ENCODE assay signal across 13 cellular contexts in genomic region chr9:116208417-116209232, GRCh38. TPM values are rescaled to one million over a fixed set of nuclear protein-coding genes. Genes with fewer than 3 reads are reported as not detected.
DNase-seq lines count a peak whose midpoint lies in the region; ATAC-seq and TF ChIP-seq lines count a peak whose summit lies in the region.
"Had no signal": no experiment of that assay in that cellular context is flagged by ENCODE, and none has a peak within 500 bp of the region (broad histone marks: within the 10 kb centered on the region; RNA-seq: fewer than 3 reads in every experiment).

No MANE protein-coding gene starts in this region.

- H3K4me1 ChIP-seq in A673 (ENCODE audit: insufficient read depth, low read length, poor library complexity, severe bottlenecking) = peaks cover 16% of the 10 kb centered on the region
- H3K4me1 ChIP-seq in adipocyte (ENCODE audit: control insufficient read depth, insufficient read depth, low read length) = peaks cover 21% of the 10 kb centered on the region
- H3K4me1 ChIP-seq: pancreas had no signal

- POLR2A ChIA-PET in A673 (lab: Charles Lee; ENCODE audit: low non-redundant PET) = no interaction called here

- H3K4me3 ChIP-seq in A673 (ENCODE audit: low read depth, low read length, poor library complexity, severe bottlenecking) (no peak overlapping the region), adipocyte (ENCODE audit: low read length) (no peak overlapping the region), fibroblast of villous mesenchyme (ENCODE audit: low read depth, low read length) (no peak overlapping the region)
- H3K4me3 ChIP-seq: pancreas had no signal

- CTCF ChIA-PET in A673 (lab: Charles Lee) = no interaction called here

- no peak overlapping the region for H3K4me3 Mint-ChIP-seq in natural killer cell
- H3K4me3 Mint-ChIP-seq: activated CD4-positive, alpha-beta T cell treated with anti-CD3 and anti-CD28 coated beads, Interleukin-2, amount 10 ng/mL, durations not matched to agents 24 days and 14 days; endodermal cell; T-cell had no signal

- peak overlapping the region; percentile 20 for H3K9ac ChIP-seq in adipocyte (ENCODE audit: low read length)

- H3K27me3 Mint-ChIP-seq in natural killer cell (ENCODE audit: low read depth in 2 of 2) = no peaks in the 10 kb centered on the region
- H3K27me3 Mint-ChIP-seq: activated CD4-positive, alpha-beta T cell treated with anti-CD3 and anti-CD28 coated beads, Interleukin-2, amount 10 ng/mL, durations not matched to agents 24 days and 14 days had no signal

- peaks cover 70% of the 10 kb centered on the region for H3K36me3 ChIP-seq in A673 (ENCODE audit: insufficient read depth, low read length, poor library complexity, severe bottlenecking)
- peaks cover 45% of the 10 kb centered on the region for H3K36me3 ChIP-seq in adipocyte (ENCODE audit: control insufficient read depth, insufficient read depth, low read length, severe bottlenecking)
- H3K36me3 ChIP-seq: pancreas had no signal

- H3K27ac Mint-ChIP-seq in natural killer cell = no peak overlapping the region
- H3K27ac Mint-ChIP-seq: activated CD4-positive, alpha-beta T cell treated with anti-CD3 and anti-CD28 coated beads, Interleukin-2, amount 10 ng/mL, durations not matched to agents 24 days and 14 days; endodermal cell; T-cell had no signal

- intact Hi-C loops in A673 (cut with micrococcal nuclease; ENCODE audit: unreplicated experiment) = no loop called here
- intact Hi-C loops in natural killer cell (cut with micrococcal nuclease) = no loop called here

- TF ChIP-seq CTCF in A673 (conservative IDR thresholded peaks at IDR 0.05; ENCODE audit: low read depth, low read length) = peak; percentile 28; the same call in 1 of the 2 replicates
- TF ChIP-seq CTCF in fibroblast of villous mesenchyme (IDR thresholded peaks at IDR 0.05; ENCODE audit: insufficient read depth, low read depth, low read length) = peak; percentile 42
- TF ChIP-seq CTCF in natural killer cell (IDR thresholded peaks at IDR 0.05) = no peak

- no peaks in the 10 kb centered on the region for H3K36me3 Mint-ChIP-seq in natural killer cell
- H3K36me3 Mint-ChIP-seq: T-cell had no signal

- peaks cover 5% of the 10 kb centered on the region in 2 donors for H3K9me3 Mint-ChIP-seq in natural killer cell
- H3K9me3 Mint-ChIP-seq: activated CD4-positive, alpha-beta T cell treated with anti-CD3 and anti-CD28 coated beads, Interleukin-2, amount 10 ng/mL, durations not matched to agents 24 days and 14 days; endodermal cell had no signal

- no peaks in the 10 kb centered on the region for H3K4me1 Mint-ChIP-seq in natural killer cell
- H3K4me1 Mint-ChIP-seq: activated CD4-positive, alpha-beta T cell treated with anti-CD3 and anti-CD28 coated beads, Interleukin-2, amount 10 ng/mL, durations not matched to agents 24 days and 14 days; T-cell had no signal

- H3K27me3 ChIP-seq in A673 (replicated peaks; ENCODE audit: insufficient read depth, low read depth, low read length, poor library complexity) (no peaks in the 10 kb centered on the region), adipocyte (replicated peaks; ENCODE audit: control insufficient read depth, insufficient read depth, low read length) (no peaks in the 10 kb centered on the region)
- H3K27me3 ChIP-seq: pancreas had no signal

- no TSS peak for BruUV-seq in A673 (replicated peaks; lab: Mats Ljungman, UMichigan)

- H3K9me3 ChIP-seq in A673 (ENCODE audit: low read depth, low read length, poor library complexity, severe bottlenecking) (no peaks in the 10 kb centered on the region), adipocyte (ENCODE audit: control insufficient read depth, low read length) (no peaks in the 10 kb centered on the region)
- H3K9me3 ChIP-seq: pancreas had no signal

- no peak overlapping the region for H3K27ac ChIP-seq in A673 (ENCODE audit: low read depth, low read length, poor library complexity, severe bottlenecking)
- H3K27ac ChIP-seq: pancreas had no signal

- DNase-seq in A673 (ENCODE audit: low spot score) = peak; percentile 25
- peak; percentile 28 for DNase-seq in HT1080 (ENCODE audit: low read depth)
- peak; percentile 67 for DNase-seq in adipocyte (ENCODE audit: low read depth)
- peak; percentile 72 for DNase-seq in fibroblast of villous mesenchyme (ENCODE audit: low read depth)
- no peak for DNase-seq in GDM1 (lab: John Stamatoyannopoulos, UW)
- no peak for DNase-seq in central memory CD4-positive, alpha-beta T cell
- no peak for DNase-seq in natural killer cell
- DNase-seq: activated CD4-positive, alpha-beta T cell treated with anti-CD3 and anti-CD28 coated beads, Interleukin-2, amount 10 ng/mL, durations not matched to agents 24 days and 14 days; AML-193; endodermal cell; pancreas; T-cell had no signal

- ATAC-seq in natural killer cell = no peak
- no peak for ATAC-seq in HG02973 (IDR thresholded peaks at IDR 0.05; ENCODE audit: unreplicated experiment)
- ATAC-seq: pancreas, T-cell had no signal

RNA-seq across cellular contexts. Expression of gene PAPPA, which starts 55.0 kb away (rescaled TPM):
- total RNA-seq in A673 (2021) (44.0 and 47.4 TPM in 2 replicates), fibroblast of villous mesenchyme (42.5 and 104 TPM in 2 replicates), natural killer cell (not detected)
- 3.7 and 5.4 TPM in 2 replicates for total RNA-seq in HT1080 (2014; rRNA removed; shearing (Covaris generic))
- 11.7 and 16.3 TPM in 2 replicates for polyA plus RNA-seq in HT1080 (2015; cell fraction: cytosol; rRNA removed)
- 77.5 and 85.0 TPM in 2 replicates for polyA plus RNA-seq in HT1080 (2015; cell fraction: nucleus; rRNA removed)
- total RNA-seq: activated CD4-positive, alpha-beta T cell treated with anti-CD3 and anti-CD28 coated beads, Interleukin-2, amount 10 ng/mL, durations not matched to agents 24 days and 14 days had no signal

Comparison
In these comparisons a context has a peak if more than half of its experiments do, and no peak if none do; other contexts are left out.
1. DNase-seq: peak in A673 (single experiment), HT1080 (single experiment), adipocyte (single experiment) and fibroblast of villous mesenchyme (single experiment); none in GDM1 (single experiment), central memory CD4-positive, alpha-beta T cell (single experiment) and natural killer cell (single experiment).